ENCODE assay signal across 3 cellular contexts in the genomic region with DNA sequence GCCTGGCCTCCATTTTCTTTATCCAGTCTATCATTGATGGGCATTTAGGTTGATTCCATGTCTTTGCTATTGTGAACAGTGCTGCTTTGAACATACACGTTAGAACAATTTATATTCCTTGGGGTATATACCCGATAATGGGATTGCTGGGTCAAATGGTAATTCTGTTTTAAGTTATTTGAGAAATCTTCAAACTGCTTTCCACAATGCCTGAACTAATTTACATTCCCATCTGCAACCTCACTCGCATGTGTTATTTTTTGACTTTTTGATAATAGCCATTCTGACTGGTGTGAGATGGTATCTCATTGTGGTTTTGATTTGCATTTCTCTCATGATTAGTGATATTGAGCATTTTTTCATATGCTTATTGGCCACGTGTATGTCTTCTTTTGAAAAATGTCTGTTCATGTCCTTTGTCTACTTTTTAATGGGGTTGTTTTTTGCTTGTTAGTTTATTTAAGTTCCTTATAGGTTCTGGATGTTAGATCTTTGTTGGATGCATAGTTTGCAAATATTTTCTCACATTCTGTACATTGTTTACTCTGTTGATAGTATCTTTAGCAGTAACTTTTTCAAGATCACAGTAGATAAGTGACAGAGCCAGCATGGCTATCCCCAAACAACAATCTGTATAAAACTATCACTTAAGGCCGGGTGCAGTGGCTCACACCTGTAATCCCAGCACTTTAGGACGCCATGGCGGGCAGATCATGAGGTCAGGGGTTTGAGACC. TPM values are rescaled to one million over a fixed set of nuclear protein-coding genes. Genes with fewer than 3 reads are reported as not detected.
"Had no signal": no experiment of that assay in that cellular context is flagged by ENCODE, and none has a peak within 500 bp of the region (broad histone marks: within the 10 kb centered on the region; RNA-seq: fewer than 3 reads in every experiment).

No MANE protein-coding gene starts in this region.

RNA-seq across cellular contexts. Expression of a gene that starts 26.2 kb away (rescaled TPM):
- total RNA-seq: LHCN-M2, Peyer's patch had no signal

RNA-seq across cellular contexts. Expression of a gene that starts 50.8 kb away (rescaled TPM):
- total RNA-seq: LHCN-M2, SJCRH30 had no signal
